ENCODE assay signal across 9 cellular contexts in the genomic region with DNA sequence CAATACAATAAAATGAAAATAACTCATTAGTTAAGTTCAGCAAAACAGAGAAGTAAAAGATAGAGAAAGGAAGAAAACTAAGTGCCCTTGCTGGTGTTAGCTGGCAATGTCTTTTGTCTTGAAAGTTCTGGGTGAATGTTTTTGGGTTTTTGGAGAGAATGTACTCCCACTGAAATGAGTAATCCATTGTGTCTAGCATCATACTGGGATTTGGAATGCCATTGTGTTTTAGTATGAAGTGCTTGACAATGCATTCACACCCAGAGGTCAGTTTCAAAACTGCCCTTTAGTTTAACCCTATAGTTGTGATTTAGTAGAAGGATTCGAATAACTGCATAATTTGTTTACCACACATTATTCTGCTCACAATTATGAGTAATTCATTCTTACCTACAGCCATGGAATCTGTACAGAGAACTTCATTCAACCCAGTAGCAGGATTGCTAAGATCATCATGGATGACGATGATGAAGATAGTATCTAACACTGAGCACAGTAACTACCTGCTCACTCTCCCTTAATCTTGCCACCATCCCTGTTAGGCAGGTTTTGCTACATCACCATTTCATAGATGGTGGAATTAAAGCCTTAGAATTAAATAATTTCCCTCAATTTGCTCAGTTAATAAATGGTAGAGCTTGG. TPM values are rescaled to one million over a fixed set of nuclear protein-coding genes. Genes with fewer than 3 reads are reported as not detected.
DNase-seq lines count a peak whose midpoint lies in the region; ATAC-seq, FAIRE-seq and TF ChIP-seq lines count a peak whose summit lies in the region.
"Had no signal": no experiment of that assay in that cellular context is flagged by ENCODE, and none has a peak within 500 bp of the region (broad histone marks: within the 10 kb centered on the region; RNA-seq: fewer than 3 reads in every experiment).

No MANE protein-coding gene starts in this region.

- H3K4me1 Mint-ChIP-seq in activated naive CD4-positive, alpha-beta T cell treated with anti-CD3 and anti-CD28 coated beads for 36 hours (ENCODE audit: low read depth) = peaks cover 77% of the 10 kb centered on the region

- peaks cover 11 to 53% (median 40%) of the 10 kb centered on the region in 5 donors for H3K4me1 ChIP-seq in subcutaneous abdominal adipose tissue (ENCODE audit: control insufficient read depth in 5 of 5, insufficient read depth in 5 of 5, low read length in 5 of 5)

- H3K4me3 Mint-ChIP-seq in activated naive CD4-positive, alpha-beta T cell treated with anti-CD3 and anti-CD28 coated beads for 36 hours = no peak overlapping the region

- CTCF ChIA-PET in activated naive CD4-positive, alpha-beta T cell treated with anti-CD3 and anti-CD28 coated beads for 36 hours (lab: Charles Lee) = interaction anchor here (0.7 to 2.5 kb wide), 8 partner anchors 9 to 386 kb away, joined by 3 to 9 read pairs (median 4); a partner anchor contains a TSS

- no peak for TF ChIP-seq CTCF in fibroblast of pulmonary artery (IDR thresholded peaks at IDR 0.05; ENCODE audit: low read length, missing control alignments)

- intact Hi-C loops in activated naive CD4-positive, alpha-beta T cell treated with anti-CD3 and anti-CD28 coated beads for 36 hours (cut with micrococcal nuclease) = no loop called here

- DNase-seq in activated naive CD4-positive, alpha-beta T cell treated with anti-CD3 and anti-CD28 coated beads for 36 hours = no peak
- DNase-seq in activated naive CD4-positive, alpha-beta T cell treated with Interleukin-2 at 50 U/mL for 16 hours = no peak
- DNase-seq in fibroblast of pulmonary artery (ENCODE audit: low read depth) = peak; percentile 94
- DNase-seq in NCI-H1105 (lab: John Stamatoyannopoulos, UW) = no peak
- no peak for DNase-seq in NCI-H1048 (lab: John Stamatoyannopoulos, UW)

- H3K27ac ChIP-seq in subcutaneous abdominal adipose tissue (ENCODE audit: low read depth, low read length) = peak overlapping the region; percentile 92

- H3K36me3 ChIP-seq in subcutaneous abdominal adipose tissue (ENCODE audit: control insufficient read depth in 5 of 5, insufficient read depth in 5 of 5, low read length in 5 of 5) = no peaks in the 10 kb centered on the region

- H3K4me3 ChIP-seq in fibroblast of pulmonary artery (replicated peaks; ENCODE audit: low read depth, low read length) (peak overlapping the region; percentile 18), subcutaneous abdominal adipose tissue (ENCODE audit: low read depth in 1 of 5, low read length in 5 of 5) (no peak overlapping the region)
- H3K4me3 ChIP-seq: lung had no signal

- peak overlapping the region; percentile 65 for H3K27ac Mint-ChIP-seq in activated naive CD4-positive, alpha-beta T cell treated with anti-CD3 and anti-CD28 coated beads for 36 hours

- no peaks in the 10 kb centered on the region for H3K27me3 ChIP-seq in subcutaneous abdominal adipose tissue (ENCODE audit: control insufficient read depth in 5 of 5, insufficient read depth in 4 of 5, low read length in 5 of 5)

- H3K27me3 Mint-ChIP-seq in activated naive CD4-positive, alpha-beta T cell treated with anti-CD3 and anti-CD28 coated beads for 36 hours (ENCODE audit: low read depth) = no peaks in the 10 kb centered on the region

- H3K9me3 ChIP-seq in subcutaneous abdominal adipose tissue (ENCODE audit: control insufficient read depth in 5 of 5, low read length in 5 of 5) = no peaks in the 10 kb centered on the region

- ATAC-seq in GM19463 (IDR thresholded peaks at IDR 0.05; ENCODE audit: unreplicated experiment) = no peak

- peak; percentile 95 for FAIRE-seq in TTC549 (lab: Jason Lieb, UNC)

- peaks cover 4% of the 10 kb centered on the region for H3K36me3 Mint-ChIP-seq in activated naive CD4-positive, alpha-beta T cell treated with anti-CD3 and anti-CD28 coated beads for 36 hours (ENCODE audit: low read depth)

- no peaks in the 10 kb centered on the region for H3K9me3 Mint-ChIP-seq in activated naive CD4-positive, alpha-beta T cell treated with anti-CD3 and anti-CD28 coated beads for 36 hours

- no peak overlapping the region for H3K9ac ChIP-seq in subcutaneous abdominal adipose tissue (ENCODE audit: low read length in 5 of 5)

RNA-seq across cellular contexts. Expression of a gene that starts 33.9 kb away (rescaled TPM):
- total RNA-seq in activated naive CD4-positive, alpha-beta T cell treated with anti-CD3 and anti-CD28 coated beads for 36 hours = 10 to 100 TPM; 26.6 to 28.1 TPM
